18 cellular contexts compared by ENCODE assay signal in the genomic region with DNA sequence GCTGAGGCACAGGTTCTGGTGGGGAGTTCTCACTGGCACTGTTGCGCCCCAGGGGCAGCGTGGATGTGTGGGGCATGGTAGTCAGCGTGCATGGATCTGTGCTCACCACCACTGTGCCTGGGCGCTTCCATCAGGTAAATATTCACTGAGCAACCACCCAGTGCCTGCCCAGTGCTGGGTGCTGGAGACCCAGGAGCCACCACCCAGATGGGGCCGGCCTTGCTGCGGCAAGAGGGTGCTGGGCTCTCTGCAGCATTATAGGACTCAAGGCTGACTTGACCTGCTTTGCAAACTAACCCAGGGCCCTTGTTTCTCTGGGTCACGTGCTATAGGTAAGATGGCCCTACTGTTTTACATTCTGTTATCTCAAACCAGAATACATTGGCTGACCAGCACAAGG.
A peak's percentile ranks its signal among the peaks of the same experiment; 100 is the strongest.
DNase-seq lines count a peak whose midpoint lies in the region; ATAC-seq, FAIRE-seq and TF ChIP-seq lines count a peak whose summit lies in the region.
"Had no signal": no experiment of that assay in that cellular context is flagged by ENCODE, and none has a peak within 500 bp of the region (broad histone marks: within the 10 kb centered on the region; RNA-seq: fewer than 3 reads in every experiment).

No MANE protein-coding gene starts in this region.

- no peak for FAIRE-seq in K562 (lab: Jason Lieb, UNC)
- FAIRE-seq: A549, bronchial epithelial cell had no signal

- H3K27ac ChIP-seq in BLaER1 (no peak overlapping the region), K562 (ENCODE audit: extremely low read depth, low read depth, low read length) (no peak overlapping the region), dorsolateral prefrontal cortex (peak overlapping the region in 4 of 59 donors; percentile 3 to 34 (median 10)), suprapubic skin (no peak overlapping the region)
- H3K27ac ChIP-seq: A549, KMS-11, upper lobe of left lung had no signal

- H3K36me3 ChIP-seq in BLaER1 (peaks cover 23% of the 10 kb centered on the region; the same call in 1 of the 2 replicates), K562 (ENCODE audit: control insufficient read depth, insufficient read depth, low read length) (peaks cover 57% of the 10 kb centered on the region), suprapubic skin (peaks cover 7% of the 10 kb centered on the region)
- H3K36me3 ChIP-seq: upper lobe of left lung had no signal

- H3K27me3 ChIP-seq in BLaER1, result no peaks in the 10 kb centered on the region
- no peaks in the 10 kb centered on the region for H3K27me3 ChIP-seq in K562 (ENCODE audit: control insufficient read depth in 2 of 2, insufficient read depth in 2 of 2, low read length in 2 of 2)
- no peaks in the 10 kb centered on the region for H3K27me3 ChIP-seq in dorsolateral prefrontal cortex
- no peaks in the 10 kb centered on the region for H3K27me3 ChIP-seq in suprapubic skin
- H3K27me3 ChIP-seq: upper lobe of left lung had no signal

- TF ChIP-seq CTCF in K562 (IDR thresholded peaks at IDR 0.05 in 2 of 3, conservative IDR thresholded peaks at IDR 0.05 in 1 of 3; ENCODE audit: insufficient read depth in 2 of 3, low read depth in 1 of 3, low read length in 3 of 3), result no peak
- no peak for TF ChIP-seq CTCF in dorsolateral prefrontal cortex (IDR thresholded peaks at IDR 0.05 in 54 of 56, conservative IDR thresholded peaks at IDR 0.05 in 2 of 56; ENCODE audit: low read depth in 1 of 56, partially characterized antibody in 56 of 56)
- TF ChIP-seq CTCF in suprapubic skin (IDR thresholded peaks at IDR 0.05), result no peak

- TF ChIP-seq EP300 in K562 (IDR thresholded peaks at IDR 0.05; ENCODE audit: low read length), result no peak
- TF ChIP-seq EP300 in suprapubic skin (IDR thresholded peaks at IDR 0.05), result no peak

- no TSS peak for BruUV-seq in K562 (replicated peaks; lab: Mats Ljungman, UMichigan)

- no peak for TF ChIP-seq RAD21 in K562 (CRISPR knock-in tag; conservative IDR thresholded peaks at IDR 0.05 in 1 of 2, IDR thresholded peaks at IDR 0.05 in 1 of 2)

- CTCF ChIA-PET in K562 (lab: Yijun Ruan, JAX; ENCODE audit: low intra/inter-chr PET ratio), result no interaction called here

- intact Hi-C loops in K562 (cut with micrococcal nuclease) (loop anchor here (2.0 to 5.0 kb wide), 2 partner anchors 102 to 158 kb away; no protein-coding TSS in a partner anchor), dorsolateral prefrontal cortex (cut with DNase I) (loop anchor here (5.0 to 10.0 kb wide), 3 partner anchors 354 to 1327 kb away; a partner anchor contains a TSS)

- H3K9ac ChIP-seq in BLaER1, result no peak overlapping the region
- H3K9ac ChIP-seq in K562 (ENCODE audit: insufficient read depth in 1 of 2, low read depth in 2 of 2, low read length in 2 of 2), result no peak overlapping the region
- H3K9ac ChIP-seq: KMS-11 had no signal

- peaks cover 6% of the 10 kb centered on the region for H3K9me1 ChIP-seq in K562 (ENCODE audit: control insufficient read depth, insufficient read depth, low read length)

- H4K20me1 ChIP-seq in BLaER1, result peaks cover 89% of the 10 kb centered on the region
- peaks cover 34% of the 10 kb centered on the region for H4K20me1 ChIP-seq in K562 (replicated peaks; ENCODE audit: control insufficient read depth, insufficient read depth, low read length)

- ATAC-seq in GM21526 (IDR thresholded peaks at IDR 0.05; ENCODE audit: low FRiP score, unreplicated experiment) (peak; percentile 8), HG03354 (IDR thresholded peaks at IDR 0.05; ENCODE audit: poor library complexity, severe bottlenecking, unreplicated experiment) (peak; percentile 0), K562 (no peak)
- ATAC-seq: A549, left lobe of liver, PC-3 had no signal

- H3K4me1 ChIP-seq in BLaER1 (peaks cover 67% of the 10 kb centered on the region), K562 (replicated peaks in 1 of 2; ENCODE audit: control insufficient read depth in 2 of 2, insufficient read depth in 2 of 2, low read length in 2 of 2) (peaks cover 29 to 47% of the 10 kb centered on the region in 2 experiments), suprapubic skin (peaks cover 34% of the 10 kb centered on the region)

- peak overlapping the region; percentile 31 for H3K4me2 ChIP-seq in BLaER1
- no peak overlapping the region for H3K4me2 ChIP-seq in K562 (ENCODE audit: insufficient read depth, low read length)
- H3K4me2 ChIP-seq: A549, KMS-11 had no signal

- in situ Hi-C loops in K562 (cut with MboI), result no loop called here

- H3K9me3 ChIP-seq in BLaER1 (no peaks in the 10 kb centered on the region), K562 (replicated peaks; ENCODE audit: control insufficient read depth, insufficient read depth, low read depth, low read length) (no peaks in the 10 kb centered on the region), suprapubic skin (no peaks in the 10 kb centered on the region)
- H3K9me3 ChIP-seq: A549, upper lobe of left lung had no signal

- TF ChIP-seq POLR2A in K562 (conservative IDR thresholded peaks at IDR 0.05) (no peak), suprapubic skin (IDR thresholded peaks at IDR 0.05) (no peak)

- H2AFZ ChIP-seq in K562 (ENCODE audit: low read depth, low read length), result no peak overlapping the region

- peaks cover 33% of the 10 kb centered on the region for H3K79me2 ChIP-seq in K562 (ENCODE audit: control insufficient read depth, insufficient read depth, low read length)

- POLR2A ChIA-PET in K562 (lab: Yijun Ruan, JAX), result no interaction called here

- 91% methylated on average over 7 of the region's 7 CpGs for WGBS in K562 (ENCODE audit: insufficient coverage, low coverage, missing lambda C conversion rate)
- WGBS in suprapubic skin, result 94% methylated on average over 5 of the region's 7 CpGs

- DNase-seq in K562 (ENCODE audit: extremely low read depth in 1 of 4, low spot score in 3 of 4) (no peak), NCI-H1436 (lab: John Stamatoyannopoulos, UW) (no peak), dorsolateral prefrontal cortex (no peak), suprapubic skin (ENCODE audit: low spot score in 2 of 2) (no peak)
- no peak for DNase-seq in stimulated activated CD4-positive, alpha-beta T cell treated with anti-CD3 and anti-CD28 coated beads, Interleukin-4, amount 100 ng/mL, for 1 hour
- DNase-seq: foreskin melanocyte; PC-3; retina; stimulated activated naive CD4-positive, alpha-beta T cell treated with Interleukin-2 at 50 U/mL for 16 hours; T1000 had no signal

- H3K4me3 ChIP-seq in BLaER1 (no peak overlapping the region), K562 (no peak overlapping the region), dorsolateral prefrontal cortex (no peak overlapping the region), suprapubic skin (no peak overlapping the region)
- H3K4me3 ChIP-seq: A549, upper lobe of left lung had no signal

TF ChIP-seq in K562, 482 proteins besides CTCF, POLR2A, EP300 and RAD21:
- TF ChIP-seq, protein P1, sequence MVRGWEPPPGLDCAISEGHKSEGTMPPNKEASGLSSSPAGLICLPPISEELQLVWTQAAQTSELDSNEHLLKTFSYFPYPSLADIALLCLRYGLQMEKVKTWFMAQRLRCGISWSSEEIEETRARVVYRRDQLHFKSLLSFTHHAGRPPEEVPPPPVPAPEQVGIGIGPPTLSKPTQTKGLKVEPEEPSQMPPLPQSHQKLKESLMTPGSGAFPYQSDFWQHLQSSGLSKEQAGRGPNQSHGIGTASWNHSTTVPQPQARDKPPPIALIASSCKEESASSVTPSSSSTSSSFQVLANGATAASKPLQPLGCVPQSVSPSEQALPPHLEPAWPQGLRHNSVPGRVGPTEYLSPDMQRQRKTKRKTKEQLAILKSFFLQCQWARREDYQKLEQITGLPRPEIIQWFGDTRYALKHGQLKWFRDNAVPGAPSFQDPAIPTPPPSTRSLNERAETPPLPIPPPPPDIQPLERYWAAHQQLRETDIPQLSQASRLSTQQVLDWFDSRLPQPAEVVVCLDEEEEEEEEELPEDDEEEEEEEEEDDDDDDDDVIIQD (CRISPR knock-in tag; IDR thresholded peaks at IDR 0.05), result no peak
- TF ChIP-seq TBL1XR1 (IDR thresholded peaks at IDR 0.05; ENCODE audit: low read length in 2 of 2), result no peak
- TF ChIP-seq POLR2G (IDR thresholded peaks at IDR 0.05; ENCODE audit: low read depth, low read length), result 0 out of 2 replicates have a peak, but pooled peaks have one; percentile 44
